ENCODE assay signal across 20 cellular contexts in the genomic region with DNA sequence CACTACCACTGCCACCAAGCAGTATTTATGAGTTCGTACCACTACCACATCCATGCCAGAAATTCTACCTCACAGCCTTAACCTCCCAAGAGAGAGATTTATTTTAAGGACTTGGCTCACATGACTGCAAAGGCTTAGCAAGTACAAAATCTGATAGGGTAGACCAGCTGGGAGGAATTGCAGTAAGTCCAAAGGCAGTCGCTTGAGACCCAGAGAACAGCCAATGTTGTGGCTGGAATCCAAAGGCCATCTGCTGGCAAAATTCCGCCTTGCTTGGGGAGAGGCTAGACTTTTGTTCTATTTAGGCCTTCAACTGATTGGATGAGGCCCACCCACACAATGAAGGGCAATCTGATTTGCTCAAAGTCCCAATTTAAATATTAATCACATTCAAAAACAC.
DNase-seq lines count a peak whose midpoint lies in the region; ATAC-seq, FAIRE-seq and TF ChIP-seq lines count a peak whose summit lies in the region.
"Had no signal": no experiment of that assay in that cellular context is flagged by ENCODE, and none has a peak within 500 bp of the region (broad histone marks: within the 10 kb centered on the region; RNA-seq: fewer than 3 reads in every experiment).

No MANE protein-coding gene starts in this region.

- H3K36me3 ChIP-seq in HepG2 (replicated peaks in 1 of 2; ENCODE audit: control insufficient read depth in 1 of 2, insufficient read depth in 2 of 2, low read length in 2 of 2) = no peaks in the 10 kb centered on the region
- H3K36me3 ChIP-seq in right lobe of liver = no peaks in the 10 kb centered on the region
- H3K36me3 ChIP-seq in BE2C = no peaks in the 10 kb centered on the region
- H3K36me3 ChIP-seq: BLaER1 treated with 17β-estradiol and CSF1 and Interleukin-3, amounts not matched to agents 10 nM and 100 nM had no signal

- no peak overlapping the region for H2AFZ ChIP-seq in HepG2 (ENCODE audit: low read length)
- H2AFZ ChIP-seq: GM23338 had no signal

- TF ChIP-seq EP300 in HepG2 (IDR thresholded peaks at IDR 0.05; ENCODE audit: low read depth in 2 of 2, low read length in 2 of 2) (no peak), HepG2 (CRISPR knock-in tag; IDR thresholded peaks at IDR 0.05; ENCODE audit: borderline replicate concordance) (no peak)

- no peak overlapping the region for H3K4me3 ChIP-seq in HepG2 (replicated peaks in 1 of 3; ENCODE audit: insufficient read depth in 1 of 3, low read depth in 2 of 3, low read length in 3 of 3)
- H3K4me3 ChIP-seq in right lobe of liver = no peak overlapping the region
- no peak overlapping the region for H3K4me3 ChIP-seq in BE2C (ENCODE audit: low read depth, low read length)
- H3K4me3 ChIP-seq: BLaER1 treated with 17β-estradiol and CSF1 and Interleukin-3, amounts not matched to agents 10 nM and 100 nM; GM23338 had no signal

- CTCF ChIA-PET in HepG2 (lab: Yijun Ruan, JAX; ENCODE audit: low intra/inter-chr PET ratio, low total read pairs) = no interaction called here

- no TSS peak for BruUV-seq in HepG2 (replicated peaks; lab: Mats Ljungman, UMichigan)

- no peak for TF ChIP-seq POLR2A in HepG2 (IDR thresholded peaks at IDR 0.05; ENCODE audit: insufficient read depth in 1 of 2, low read depth in 2 of 2, low read length in 2 of 2)
- no peak for TF ChIP-seq POLR2A in right lobe of liver (IDR thresholded peaks at IDR 0.05)

- TF ChIP-seq RAD21 in HepG2 (CRISPR knock-in tag; IDR thresholded peaks at IDR 0.05) = no peak

- no peaks in the 10 kb centered on the region for H3K79me2 ChIP-seq in HepG2 (ENCODE audit: insufficient read depth, low read length)

- no peaks in the 10 kb centered on the region for H4K20me1 ChIP-seq in HepG2 (ENCODE audit: insufficient read depth, low read length)
- H4K20me1 ChIP-seq: BLaER1 treated with 17β-estradiol and CSF1 and Interleukin-3, amounts not matched to agents 10 nM and 100 nM had no signal

- ATAC-seq in HepG2 (no peak), right lobe of liver (no peak), GM21576 (IDR thresholded peaks at IDR 0.05; ENCODE audit: unreplicated experiment) (no peak)
- ATAC-seq: GM23338 had no signal

- intact Hi-C loops in HepG2 (cut with micrococcal nuclease; ENCODE audit: unreplicated experiment) = no loop called here
- intact Hi-C loops in right lobe of liver (cut with DNase I) = no loop called here

- in situ Hi-C loops in HepG2 (cut with HindIII; ENCODE audit: extremely low pct_ligation_motif_present, low pct_unique_long_range_greater_than_20kb) = no loop called here

- H3K9me3 ChIP-seq in HepG2 (ENCODE audit: low read length) = no peaks in the 10 kb centered on the region; the same call in 1 of the 2 replicates
- no peaks in the 10 kb centered on the region for H3K9me3 ChIP-seq in right lobe of liver
- no peaks in the 10 kb centered on the region for H3K9me3 ChIP-seq in BE2C

- peaks cover 7% of the 10 kb centered on the region for H3K4me1 ChIP-seq in HepG2 (ENCODE audit: insufficient read depth, low read length)
- H3K4me1 ChIP-seq in right lobe of liver = no peaks in the 10 kb centered on the region
- no peaks in the 10 kb centered on the region for H3K4me1 ChIP-seq in BE2C
- H3K4me1 ChIP-seq: BLaER1 treated with 17β-estradiol and CSF1 and Interleukin-3, amounts not matched to agents 10 nM and 100 nM had no signal

- H3K27me3 ChIP-seq in HepG2 (ENCODE audit: control insufficient read depth in 1 of 2, insufficient read depth in 2 of 2, low read length in 2 of 2) = peaks cover 0 to 1% of the 10 kb centered on the region in 2 experiments; a peak in 1 of 5 replicates
- no peaks in the 10 kb centered on the region for H3K27me3 ChIP-seq in right lobe of liver
- no peaks in the 10 kb centered on the region for H3K27me3 ChIP-seq in BE2C
- H3K27me3 ChIP-seq: BLaER1 treated with 17β-estradiol and CSF1 and Interleukin-3, amounts not matched to agents 10 nM and 100 nM had no signal

- WGBS in HepG2 (ENCODE audit: low lambda C conversion rate) = 62% methylated on average over 3 of the region's 3 CpGs
- WGBS in right lobe of liver (ENCODE audit: insufficient coverage, low coverage, low lambda C conversion rate, missing lambda C conversion rate) = 58% methylated on average over 3 of the region's 3 CpGs

- H3K27ac ChIP-seq in HepG2 (ENCODE audit: extremely low read length, insufficient read depth, low read length) = no peak overlapping the region
- no peak overlapping the region for H3K27ac ChIP-seq in right lobe of liver
- H3K27ac ChIP-seq in caudate nucleus (ENCODE audit: low read depth, low read length) = no peak overlapping the region
- H3K27ac ChIP-seq: BLaER1 treated with 17β-estradiol and CSF1 and Interleukin-3, amounts not matched to agents 10 nM and 100 nM had no signal

- peak; percentile 32 for TF ChIP-seq CTCF in HepG2 (CRISPR knock-in tag; IDR thresholded peaks at IDR 0.05)
- no peak for TF ChIP-seq CTCF in right lobe of liver (IDR thresholded peaks at IDR 0.05)
- no peak for TF ChIP-seq CTCF in BE2C (IDR thresholded peaks at IDR 0.05; ENCODE audit: low read depth, low read length)

- FAIRE-seq in HepG2 (lab: Jason Lieb, UNC) = no peak
- FAIRE-seq: G401.6, GM12891 had no signal

- POLR2A ChIA-PET in HepG2 (lab: Yijun Ruan, JAX) = no interaction called here

- peak; percentile 42 for DNase-seq in NCI-H2171 treated with DMSO at 0.1 percent for 48 hours (lab: John Stamatoyannopoulos, UW)
- no peak for DNase-seq in NCI-H2171 (lab: John Stamatoyannopoulos, UW)
- no peak for DNase-seq in HepG2 (ENCODE audit: low spot score)
- DNase-seq in right lobe of liver = no peak
- peak; percentile 75 for DNase-seq in myocyte (ENCODE audit: low read depth)
- no peak for DNase-seq in BE2C
- DNase-seq in caudate nucleus (lab: John Stamatoyannopoulos, UW) = no peak
- DNase-seq: 8988T; AML-193; CD4-positive, CD25-positive, alpha-beta regulatory T cell; DMS 273 treated with DMSO at 0.1 percent for 48 hours; DMS79 treated with DMSO at 0.1 percent for 48 hours; EL; H9; HFFc6 had no signal

- no peak overlapping the region for H3K4me2 ChIP-seq in HepG2 (ENCODE audit: low read depth, low read length)
- H3K4me2 ChIP-seq: BLaER1 treated with 17β-estradiol and CSF1 and Interleukin-3, amounts not matched to agents 10 nM and 100 nM; GM23338 had no signal

- no peak overlapping the region for H3K9ac ChIP-seq in HepG2 (ENCODE audit: insufficient read depth, low read depth, low read length)
- H3K9ac ChIP-seq: BLaER1 treated with 17β-estradiol and CSF1 and Interleukin-3, amounts not matched to agents 10 nM and 100 nM had no signal

TF ChIP-seq in HepG2, 621 proteins besides CTCF, POLR2A, EP300 and RAD21:
- TF ChIP-seq, protein P1, sequence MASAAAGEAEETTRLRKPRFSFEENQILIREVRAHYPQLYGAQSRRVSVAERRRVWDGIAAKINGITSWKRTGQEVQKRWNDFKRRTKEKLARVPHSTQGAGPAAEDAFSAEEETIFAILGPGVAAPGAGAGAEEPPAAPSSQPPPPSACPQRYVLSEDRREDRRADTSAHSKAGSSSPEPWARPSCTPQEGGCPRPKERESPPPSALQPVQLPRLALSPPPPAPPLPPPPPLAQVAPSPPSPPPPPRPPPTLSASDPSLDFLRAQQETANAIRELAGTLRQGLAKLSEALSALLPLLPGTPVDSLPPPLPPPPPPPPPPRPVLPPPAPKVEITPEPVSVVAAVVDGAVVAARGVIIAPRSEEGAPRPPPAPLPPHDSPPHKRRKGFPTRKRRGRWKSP (CRISPR knock-in tag; IDR thresholded peaks at IDR 0.05) = no peak
- peak; percentile 47 for TF ChIP-seq STAG1 (CRISPR knock-in tag; IDR thresholded peaks at IDR 0.05)

Comparison
In these comparisons a context has a peak if more than half of its experiments do, and no peak if none do; other contexts are left out.
1. DNase-seq: peak in NCI-H2171 treated with DMSO at 0.1 percent for 48 hours (single experiment) and myocyte (single experiment); none in NCI-H2171 (single experiment), HepG2 (single experiment), right lobe of liver (0 of 3), BE2C (single experiment) and caudate nucleus (0 of 61).